ENCODE assay signal across 15 cellular contexts in the genomic region with DNA sequence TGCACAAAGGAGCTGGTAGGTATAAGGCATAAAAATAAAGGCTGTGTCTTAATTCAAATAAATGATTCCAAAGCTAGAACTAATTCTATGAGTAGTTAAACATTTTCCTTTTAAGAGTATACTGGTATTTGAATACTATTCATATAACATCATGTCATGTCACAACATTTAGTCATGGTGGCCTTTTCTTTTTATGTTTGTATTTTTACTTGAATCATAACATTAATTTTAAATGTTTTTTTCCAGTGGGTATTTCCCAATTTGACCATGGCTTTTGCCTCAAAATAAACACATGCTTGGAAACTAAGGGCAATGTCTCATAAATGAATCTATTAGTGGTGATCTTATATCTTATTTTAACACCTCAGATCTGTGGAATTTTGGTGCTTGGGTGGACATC.
"Had no signal": no experiment of that assay in that cellular context is flagged by ENCODE, and none has a peak within 500 bp of the region (broad histone marks: within the 10 kb centered on the region; RNA-seq: fewer than 3 reads in every experiment).

No MANE protein-coding gene starts in this region.

- DNase-seq: activated CD8-positive, alpha-beta memory T cell treated with anti-CD3 and anti-CD28 coated beads for 24 hours; activated CD8-positive, alpha-beta memory T cell treated with anti-CD3 and anti-CD28 coated beads, Interleukin-2, amount 50 U/mL, for 48 hours; activated effector memory CD4-positive, alpha-beta T cell treated with Interleukin-2 at 50 U/mL for 16 hours; activated naive CD4-positive, alpha-beta T cell treated with anti-CD3 and anti-CD28 coated beads, Interleukin-2, amount 10 ng/mL, durations not matched to agents 7 days and 5 days; activated naive CD8-positive, alpha-beta T cell treated with anti-CD3 and anti-CD28 coated beads, Interleukin-2, amount 50 U/mL, for 24 hours; activated T-cell treated with anti-CD3 and anti-CD28 coated beads, Interleukin-2, amount 50 U/mL, for 48 hours; foreskin melanocyte; glutamatergic neuron; left lung; midbrain; nephron progenitor cell; occipital lobe; retina; stimulated activated naive CD8-positive, alpha-beta T cell treated with anti-CD3 and anti-CD28 coated beads, Interleukin-15, Interleukin-2, amounts not matched to agents 100 U/mL and 50 U/mL, for 24 hours; T-cell had no signal
